8 cellular contexts compared by ENCODE assay signal in genomic region chr3:14947105-14947885, GRCh38. TPM values are rescaled to one million over a fixed set of nuclear protein-coding genes. Genes with fewer than 3 reads are reported as not detected.
A peak's percentile ranks its signal among the peaks of the same experiment; 100 is the strongest.
DNase-seq lines count a peak whose midpoint lies in the region; TF ChIP-seq lines count a peak whose summit lies in the region.

Gene NR2C2, plus strand, starts transcription at chr3:14947583. Its CDS starts 56,332 bp downstream, at chr3:15003915.

- 0 to 1% methylated on average over 10 to 20 of the region's 108 CpGs for WGBS in tibial nerve, 2 donors

- H3K9me3 ChIP-seq in cardiac muscle cell (ENCODE audit: low read depth) (no peaks in the 10 kb centered on the region), tibial nerve (no peaks in the 10 kb centered on the region)

- peak within 1 kb of the TSS; percentile 99 for H3K4me3 Mint-ChIP-seq in HFFc6

- peak; percentile 84 to 85 for TF ChIP-seq POLR2A in tibial nerve (IDR thresholded peaks at IDR 0.05)

- peaks cover 15% of the 10 kb centered on the region; the same call in 1 of the 2 replicates for H3K36me3 Mint-ChIP-seq in HFFc6 (ENCODE audit: low read depth)

- POLR2A ChIA-PET in GM10248 (lab: Yijun Ruan, JAX): interaction anchor here (0.8 to 1.2 kb wide), 3 partner anchors 8 to 296 kb away, joined by 3 to 8 read pairs (median 3); partner anchors contain the start of gene CCDC174

- peak in 1 of 2 donors; percentile 69 for TF ChIP-seq EP300 in tibial nerve (IDR thresholded peaks at IDR 0.05)

- TF ChIP-seq CTCF in GM10248 (IDR thresholded peaks at IDR 0.05; ENCODE audit: control extremely low read depth, extremely low read depth, low read depth, missing control alignments) (no peak), HFFc6 (IDR thresholded peaks at IDR 0.05) (no peak), cardiac muscle cell (IDR thresholded peaks at IDR 0.05; ENCODE audit: low read depth, low read length) (no peak), tibial nerve (IDR thresholded peaks at IDR 0.05) (peak in 1 of 5 experiments; percentile 28)

- H3K4me1 ChIP-seq in cardiac muscle cell (ENCODE audit: low read depth) (peaks cover 16% of the 10 kb centered on the region), tibial nerve (peaks cover 0 to 67% (median 34%) of the 10 kb centered on the region in 4 donors)

- H3K36me3 ChIP-seq in cardiac muscle cell (peaks cover 14% of the 10 kb centered on the region), tibial nerve (peaks cover 0 to 34% (median 6%) of the 10 kb centered on the region in 3 donors)

- H3K27ac ChIP-seq in cardiac muscle cell (peak within 1 kb of the TSS; percentile 98), tibial nerve (peak within 1 kb of the TSS; percentile 95 to 99 (median 99))

- H3K4me3 ChIP-seq in cardiac muscle cell: peak within 1 kb of the TSS; percentile 53
- peak within 1 kb of the TSS; percentile 87 to 97 (median 94) for H3K4me3 ChIP-seq in tibial nerve

- H3K9me3 Mint-ChIP-seq in HFFc6: no peaks in the 10 kb centered on the region

- H3K27me3 ChIP-seq in cardiac muscle cell (no peaks in the 10 kb centered on the region), tibial nerve (no peaks in the 10 kb centered on the region)

- H3K4me1 Mint-ChIP-seq in HFFc6 (ENCODE audit: low read depth): peaks cover 29% of the 10 kb centered on the region

- H3K27me3 Mint-ChIP-seq in HFFc6 (ENCODE audit: insufficient read depth): peaks cover 2% of the 10 kb centered on the region

- peak within 1 kb of the TSS; percentile 100 for H3K27ac Mint-ChIP-seq in HFFc6

- CTCF ChIA-PET in GM10248 (lab: Yijun Ruan, JAX): interaction anchor here (0.8 to 2.2 kb wide), 6 partner anchors 8 to 321 kb away, joined by 3 to 10 read pairs (median 3); no protein-coding TSS in a partner anchor

- DNase-seq in GM10248 (ENCODE audit: extremely low spot score) (peak; percentile 90), HFFc6 (peak; percentile 61), NCI-H1048 (lab: John Stamatoyannopoulos, UW) (peak; percentile 44), SW480 (ENCODE audit: low spot score) (peak; percentile 74), cardiac muscle cell (ENCODE audit: low read depth in 1 of 2, low spot score in 1 of 2) (peak; percentile 84 to 87), pons (ENCODE audit: low spot score) (peak; percentile 73), tibial nerve (ENCODE audit: low spot score in 2 of 2) (peak; percentile 84 to 86)
- peak; percentile 67 for DNase-seq in activated naive CD8-positive, alpha-beta T cell treated with anti-CD3 and anti-CD28 coated beads, Interleukin-2, amount 50 U/mL, for 16 hours (ENCODE audit: low read depth, low spot score)

RNA-seq across cellular contexts. Expression of gene NR2C2, which starts in this region (rescaled TPM):
- total RNA-seq in HFFc6 (2021; fragmentation: NEBNext Ultra II Directional; extraction: Animal tissue kit (Norgen Biotek cat#: 25700)): 10 to 100 TPM; 23.7 to 35.2 (median 28.6) TPM
- total RNA-seq in cardiac muscle cell (19.9 and 26.5 TPM in 2 replicates), tibial nerve (10 to 100 TPM; 34.5 to 54.3 (median 44.4) TPM)
- 16.2 and 29.6 TPM in 2 replicates for polyA plus RNA-seq in cardiac muscle cell

Comparison
In these comparisons a context has a peak if more than half of its experiments do, and no peak if none do; other contexts are left out.
1. Peak in every context shown above with its lines: DNase-seq, H3K4me3 ChIP-seq and H3K27ac ChIP-seq.